9 cellular contexts compared by ENCODE assay signal in genomic region chr1:212794561-212795014, GRCh38. TPM values are rescaled to one million over a fixed set of nuclear protein-coding genes. Genes with fewer than 3 reads are reported as not detected.
DNase-seq lines count a peak whose midpoint lies in the region; ATAC-seq and TF ChIP-seq lines count a peak whose summit lies in the region.
"Had no signal": no experiment of that assay in that cellular context is flagged by ENCODE, and none has a peak within 500 bp of the region (broad histone marks: within the 10 kb centered on the region; RNA-seq: fewer than 3 reads in every experiment).

No MANE protein-coding gene starts in this region.

- H3K4me3 Mint-ChIP-seq in WTC11 (no peak overlapping the region), HFFc6 (no peak overlapping the region)

- TF ChIP-seq CTCF in WTC11 (IDR thresholded peaks at IDR 0.05) = no peak
- TF ChIP-seq CTCF in HFFc6 (IDR thresholded peaks at IDR 0.05) = no peak

- H3K4me1 Mint-ChIP-seq in WTC11 (peaks cover 24% of the 10 kb centered on the region), HFFc6 (ENCODE audit: low read depth) (peaks cover 34% of the 10 kb centered on the region)

- CTCF ChIA-PET in WTC11 (lab: Charles Lee) = no interaction called here

- ATAC-seq in GM19395 (IDR thresholded peaks at IDR 0.05; ENCODE audit: unreplicated experiment) = peak; percentile 89
- ATAC-seq in HG03342 (IDR thresholded peaks at IDR 0.05; ENCODE audit: unreplicated experiment) = peak; percentile 87
- ATAC-seq in WTC11 = no peak

- H3K27ac ChIP-seq in substantia nigra (ENCODE audit: low read depth, low read length, poor library complexity, severe bottlenecking) = peak overlapping the region; percentile 90
- H3K27ac ChIP-seq: parathyroid adenoma had no signal

- peak overlapping the region; percentile 19; the same call in 1 of the 2 replicates for H3K27ac Mint-ChIP-seq in WTC11
- H3K27ac Mint-ChIP-seq in HFFc6 = no peak overlapping the region

- POLR2A ChIA-PET in WTC11 (lab: Charles Lee) = interaction anchor here (0.6 kb wide), 1 partner anchor 95 kb away, joined by 5 read pairs; no protein-coding TSS in a partner anchor

- DNase-seq in COLO829 (ENCODE audit: low spot score) (peak; percentile 74), WTC11 (ENCODE audit: low spot score) (no peak), substantia nigra (lab: John Stamatoyannopoulos, UW) (peak in 8 of 49 donors; percentile 4 to 39 (median 12)), HFFc6 (no peak), H4 (ENCODE audit: low spot score) (no peak), NCI-H1417 (lab: John Stamatoyannopoulos, UW) (no peak)

- H3K9me3 Mint-ChIP-seq in WTC11 (no peaks in the 10 kb centered on the region), HFFc6 (no peaks in the 10 kb centered on the region)

- H3K36me3 Mint-ChIP-seq in WTC11 = peaks cover 38% of the 10 kb centered on the region
- H3K36me3 Mint-ChIP-seq in HFFc6 (ENCODE audit: low read depth) = peaks cover 11% of the 10 kb centered on the region

- H3K27me3 Mint-ChIP-seq in WTC11 (ENCODE audit: low read depth) (no peaks in the 10 kb centered on the region), HFFc6 (ENCODE audit: insufficient read depth) (peaks cover 2% of the 10 kb centered on the region; the same call in 1 of the 2 replicates)

TF ChIP-seq in WTC11, 78 proteins besides CTCF, POLR2A, EP300 and RAD21:
- TF ChIP-seq CBFB (CRISPR knock-in tag; IDR thresholded peaks at IDR 0.05; ENCODE audit: low read depth) (no peak), TCF7 (CRISPR knock-in tag; IDR thresholded peaks at IDR 0.05; ENCODE audit: low read depth) (no peak), MYBL2 (CRISPR knock-in tag; IDR thresholded peaks at IDR 0.05) (no peak), ZNF396 (CRISPR knock-in tag; IDR thresholded peaks at IDR 0.05; ENCODE audit: borderline replicate concordance) (no peak), RELA (CRISPR knock-in tag; IDR thresholded peaks at IDR 0.05; ENCODE audit: borderline replicate concordance) (no peak), CREB1 (CRISPR knock-in tag; IDR thresholded peaks at IDR 0.05) (no peak), FOXK1 (CRISPR knock-in tag; IDR thresholded peaks at IDR 0.05) (no peak), GRHL2 (CRISPR knock-in tag; IDR thresholded peaks at IDR 0.05; ENCODE audit: insufficient replicate concordance, severe bottlenecking) (no peak)
TF ChIP-seq in WTC11: peak in this region for 0.

RNA-seq across cellular contexts. Expression of gene TATDN3, which starts 2.9 kb away (rescaled TPM):
- total RNA-seq in WTC11 (2021) = 19.3 to 21.5 TPM (median 20.9 TPM) in 3 replicates
- 10 to 100 TPM in 5 of 6 experiments, 1 to 10 TPM in 1; 8.6 to 14.4 (median 12.1) TPM for total RNA-seq in HFFc6 (2021; fragmentation: NEBNext Ultra II Directional; extraction: Animal tissue kit (Norgen Biotek cat#: 25700))
- 18.7 and 25.3 TPM in 2 replicates for total RNA-seq in H4 (2014; rRNA removed; shearing (Covaris generic))

RNA-seq across cellular contexts. Expression of gene NSL1, which starts 3.0 kb away (rescaled TPM):
- total RNA-seq in WTC11 (2021) = 55.7 to 60.8 TPM (median 57.2 TPM) in 3 replicates
- total RNA-seq in HFFc6 (2021; fragmentation: NEBNext Ultra II Directional; extraction: Animal tissue kit (Norgen Biotek cat#: 25700)) = 10 to 100 TPM; 28.7 to 35.1 (median 30.4) TPM
- 46.8 and 51.2 TPM in 2 replicates for total RNA-seq in H4 (2014; rRNA removed; shearing (Covaris generic))

RNA-seq across cellular contexts. Expression of gene SPATA45, which starts 52.9 kb away (rescaled TPM):
- total RNA-seq in WTC11 (2021) = 0.73 to 0.90 TPM (median 0.82 TPM) in 3 replicates
- not detected for total RNA-seq in HFFc6 (2021; fragmentation: NEBNext Ultra II Directional; extraction: Animal tissue kit (Norgen Biotek cat#: 25700))
- total RNA-seq in H4 (2014; rRNA removed; shearing (Covaris generic)) = 0.75 TPM in 1 of 2 replicates, not detected in the other
